In the genomic region with DNA sequence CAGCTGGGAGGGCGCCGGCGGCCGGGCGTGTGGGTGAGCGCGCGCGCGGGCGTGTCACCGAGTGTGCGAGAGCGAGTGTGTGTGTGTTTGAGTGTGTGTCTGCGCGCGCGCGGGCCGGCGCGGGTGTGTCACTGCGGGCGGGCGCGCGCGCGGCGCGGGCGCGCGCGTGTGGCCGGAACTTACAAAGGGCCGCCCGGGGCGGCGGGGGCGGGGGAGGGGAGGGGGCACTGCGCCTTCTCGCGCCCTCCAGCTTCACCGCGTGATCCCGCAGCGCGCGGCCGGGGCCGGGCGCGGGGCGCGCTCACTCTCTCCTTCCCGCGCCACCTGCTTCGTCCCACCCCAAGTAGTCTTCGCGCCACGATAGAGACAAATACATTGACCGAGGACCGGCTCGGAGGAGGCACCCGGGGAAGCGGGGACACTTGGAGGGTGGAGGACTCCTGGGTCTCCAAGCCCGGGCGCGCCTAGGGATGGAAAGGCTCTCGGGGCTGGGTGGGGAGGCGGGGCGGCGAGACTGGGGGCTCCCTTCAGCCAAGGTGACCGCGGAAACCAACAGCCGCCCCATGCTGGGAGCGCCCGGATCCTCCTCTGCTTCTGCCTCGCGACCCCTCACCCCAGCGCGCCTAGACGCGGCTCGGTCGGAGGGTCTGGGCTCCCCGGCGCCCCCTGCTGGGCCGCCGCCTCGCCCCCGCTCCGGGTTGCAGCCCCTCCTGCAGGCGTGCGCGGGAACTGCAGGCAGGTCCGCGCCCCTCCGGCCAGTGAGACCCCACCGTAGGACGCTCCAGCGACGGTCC, we compare ENCODE assay signal across 8 cellular contexts. TPM values are rescaled to one million over a fixed set of nuclear protein-coding genes. Genes with fewer than 3 reads are reported as not detected.
A peak's percentile ranks its signal among the peaks of the same experiment; 100 is the strongest.
DNase-seq lines count a peak whose midpoint lies in the region; ATAC-seq and TF ChIP-seq lines count a peak whose summit lies in the region.

A gene with protein sequence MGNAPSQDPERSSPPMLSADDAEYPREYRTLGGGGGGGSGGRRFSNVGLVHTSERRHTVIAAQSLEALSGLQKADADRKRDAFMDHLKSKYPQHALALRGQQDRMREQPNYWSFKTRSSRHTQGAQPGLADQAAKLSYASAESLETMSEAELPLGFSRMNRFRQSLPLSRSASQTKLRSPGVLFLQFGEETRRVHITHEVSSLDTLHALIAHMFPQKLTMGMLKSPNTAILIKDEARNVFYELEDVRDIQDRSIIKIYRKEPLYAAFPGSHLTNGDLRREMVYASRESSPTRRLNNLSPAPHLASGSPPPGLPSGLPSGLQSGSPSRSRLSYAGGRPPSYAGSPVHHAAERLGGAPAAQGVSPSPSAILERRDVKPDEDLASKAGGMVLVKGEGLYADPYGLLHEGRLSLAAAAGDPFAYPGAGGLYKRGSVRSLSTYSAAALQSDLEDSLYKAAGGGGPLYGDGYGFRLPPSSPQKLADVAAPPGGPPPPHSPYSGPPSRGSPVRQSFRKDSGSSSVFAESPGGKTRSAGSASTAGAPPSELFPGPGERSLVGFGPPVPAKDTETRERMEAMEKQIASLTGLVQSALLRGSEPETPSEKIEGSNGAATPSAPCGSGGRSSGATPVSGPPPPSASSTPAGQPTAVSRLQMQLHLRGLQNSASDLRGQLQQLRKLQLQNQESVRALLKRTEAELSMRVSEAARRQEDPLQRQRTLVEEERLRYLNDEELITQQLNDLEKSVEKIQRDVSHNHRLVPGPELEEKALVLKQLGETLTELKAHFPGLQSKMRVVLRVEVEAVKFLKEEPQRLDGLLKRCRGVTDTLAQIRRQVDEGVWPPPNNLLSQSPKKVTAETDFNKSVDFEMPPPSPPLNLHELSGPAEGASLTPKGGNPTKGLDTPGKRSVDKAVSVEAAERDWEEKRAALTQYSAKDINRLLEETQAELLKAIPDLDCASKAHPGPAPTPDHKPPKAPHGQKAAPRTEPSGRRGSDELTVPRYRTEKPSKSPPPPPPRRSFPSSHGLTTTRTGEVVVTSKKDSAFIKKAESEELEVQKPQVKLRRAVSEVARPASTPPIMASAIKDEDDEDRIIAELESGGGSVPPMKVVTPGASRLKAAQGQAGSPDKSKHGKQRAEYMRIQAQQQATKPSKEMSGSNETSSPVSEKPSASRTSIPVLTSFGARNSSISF (minus strand): TSS at position 101 of the 794 bp plus-strand sequence. CDS start 247 bp downstream, outside the sequence.

- no TSS peak for BruUV-seq in OCI-LY7 (replicated peaks; lab: Mats Ljungman, UMichigan)

- peak within 1 kb of the TSS; percentile 68 for H2AFZ ChIP-seq in OCI-LY7 (ENCODE audit: low read length)
- peak within 1 kb of the TSS; percentile 53 for H2AFZ ChIP-seq in trophoblast cell (ENCODE audit: insufficient read depth, low read length, poor library complexity)

- peak; percentile 60 for TF ChIP-seq CTCF in BJ (IDR thresholded peaks at IDR 0.05; ENCODE audit: insufficient read depth, low read depth, low read length)
- peak; percentile 99 for TF ChIP-seq CTCF in OCI-LY7 (conservative IDR thresholded peaks at IDR 0.05; ENCODE audit: low read length)

- H3K79me2 ChIP-seq in OCI-LY7 (ENCODE audit: insufficient read depth, low read depth, low read length) (no peaks in the 10 kb centered on the region), trophoblast cell (ENCODE audit: control insufficient read depth, insufficient read depth, low read length, poor library complexity) (no peaks in the 10 kb centered on the region)

- no peak within 1 kb of the TSS for H3K14ac ChIP-seq in trophoblast cell (ENCODE audit: low read length)

- H3K18ac ChIP-seq in trophoblast cell (ENCODE audit: low read length): no peak within 1 kb of the TSS

- no peaks in the 10 kb centered on the region for H3K79me1 ChIP-seq in trophoblast cell (ENCODE audit: low read length)

- intact Hi-C loops in OCI-LY7 (cut with micrococcal nuclease; ENCODE audit: unreplicated experiment): loop anchor here (5.0 kb wide), 1 partner anchor 56 kb away; no protein-coding TSS in a partner anchor
- intact Hi-C loops in aorta (cut with DNase I): no loop called here

- H3K4me1 ChIP-seq in OCI-LY7 (ENCODE audit: insufficient read depth, low read length, poor library complexity, severe bottlenecking): no peaks in the 10 kb centered on the region
- peaks cover 20 to 26% of the 10 kb centered on the region in 2 experiments for H3K4me1 ChIP-seq in trophoblast cell (ENCODE audit: control insufficient read depth in 1 of 2, insufficient read depth in 2 of 2, low read length in 2 of 2)
- no peaks in the 10 kb centered on the region for H3K4me1 ChIP-seq in aorta (ENCODE audit: control insufficient read depth in 1 of 2, insufficient read depth in 2 of 2, low read length in 2 of 2)

- no peak within 1 kb of the TSS for H2BK5ac ChIP-seq in trophoblast cell (ENCODE audit: low read depth, low read length, poor library complexity)

- H3K36me3 ChIP-seq in BJ (ENCODE audit: control insufficient read depth, insufficient read depth, low read length) (no peaks in the 10 kb centered on the region), OCI-LY7 (ENCODE audit: insufficient read depth, low read length) (no peaks in the 10 kb centered on the region), trophoblast cell (ENCODE audit: control insufficient read depth in 1 of 2, insufficient read depth in 2 of 2, low read length in 2 of 2) (no peaks in the 10 kb centered on the region), aorta (ENCODE audit: control insufficient read depth in 1 of 2, insufficient read depth in 2 of 2, low read length in 1 of 2) (no peaks in the 10 kb centered on the region)

- H4K12ac ChIP-seq in trophoblast cell (ENCODE audit: low read depth, low read length): no peak within 1 kb of the TSS

- peak within 1 kb of the TSS; percentile 42 for H3K4me3 ChIP-seq in BJ (ENCODE audit: low read depth, low read length)
- H3K4me3 ChIP-seq in OCI-LY7 (ENCODE audit: low read depth, low read length, poor library complexity, severe bottlenecking): peak within 1 kb of the TSS; percentile 72
- H3K4me3 ChIP-seq in trophoblast cell (ENCODE audit: low read depth, low read length): peak within 1 kb of the TSS; percentile 65
- peak within 1 kb of the TSS; percentile 20 to 44 for H3K4me3 ChIP-seq in aorta (ENCODE audit: low read length in 2 of 2)

- no CpG with 5 or more reads among the region's 104 CpGs for WGBS in trophoblast cell (ENCODE audit: extremely low coverage, insufficient coverage, insufficient read length)
- 0 to 1% methylated on average over 65 to 104 of the region's 104 CpGs for WGBS in aorta, 2 donors

- CTCF ChIA-PET in BJ (lab: Yijun Ruan, JAX): interaction anchor here (0.6 to 1.9 kb wide), 10 partner anchors 9 to 138 kb away, joined by 3 to 6 read pairs (median 3); no protein-coding TSS in a partner anchor
- CTCF ChIA-PET in OCI-LY7 (lab: Charles Lee; ENCODE audit: unreplicated experiment): interaction anchor here (0.7 kb wide), 1 partner anchor 48 kb away, joined by 4 read pairs; no protein-coding TSS in a partner anchor

- peak within 1 kb of the TSS; percentile 7 for H4K91ac ChIP-seq in trophoblast cell (ENCODE audit: low read depth, low read length)

- no peak within 1 kb of the TSS for H3K9ac ChIP-seq in trophoblast cell (ENCODE audit: low read length)

- POLR2A ChIA-PET in BJ (lab: Charles Lee) (no interaction called here), OCI-LY7 (lab: Charles Lee) (interaction anchor here (0.6 kb wide), 1 partner anchor 891 kb away, joined by 4 read pairs; no protein-coding TSS in a partner anchor)

- H3K27me3 ChIP-seq in BJ (ENCODE audit: control insufficient read depth, insufficient read depth, low read length) (peaks cover 47% of the 10 kb centered on the region), trophoblast cell (ENCODE audit: insufficient read depth, low read length) (peaks cover 17% of the 10 kb centered on the region), aorta (ENCODE audit: control insufficient read depth in 1 of 2, insufficient read depth in 2 of 2, low read length in 1 of 2) (no peaks in the 10 kb centered on the region)

- DNase-seq in BJ (ENCODE audit: low read depth) (no peak), OCI-LY7 (ENCODE audit: low spot score) (peak; percentile 72), activated gamma-delta T cell (lab: John Stamatoyannopoulos, UW) (peak; percentile 35), globus pallidus (ENCODE audit: low spot score) (peak; percentile 71), trophoblast cell (peak in 1 of 2 donors; percentile 23), aorta (peak in 1 of 2 donors; percentile 87), GOT3 (lab: John Stamatoyannopoulos, UW) (no peak)

- ATAC-seq in HG02798 (IDR thresholded peaks at IDR 0.05; ENCODE audit: poor library complexity, unreplicated experiment) (peak; percentile 43), aorta (ENCODE audit: low FRiP score) (no peak)

- H2BK12ac ChIP-seq in trophoblast cell (ENCODE audit: low read length): no peak within 1 kb of the TSS

- H3K4ac ChIP-seq in trophoblast cell (ENCODE audit: low read depth, low read length): no peak within 1 kb of the TSS

- H4K8ac ChIP-seq in trophoblast cell (ENCODE audit: low read depth, low read length): peak within 1 kb of the TSS; percentile 49

- H3K4me2 ChIP-seq in OCI-LY7 (ENCODE audit: low read length) (peak within 1 kb of the TSS; percentile 83), trophoblast cell (ENCODE audit: low read length) (peak within 1 kb of the TSS; percentile 83)

- H2AK5ac ChIP-seq in trophoblast cell (ENCODE audit: low read length): no peak within 1 kb of the TSS

- H3K27ac ChIP-seq in OCI-LY7 (ENCODE audit: low read depth, low read length, poor library complexity, severe bottlenecking) (no peak within 1 kb of the TSS), trophoblast cell (ENCODE audit: low read depth, low read length) (no peak within 1 kb of the TSS), aorta (ENCODE audit: low read depth in 1 of 2, low read length in 2 of 2) (no peak within 1 kb of the TSS)

- H3K23ac ChIP-seq in trophoblast cell (ENCODE audit: low read length): no peak within 1 kb of the TSS

- H3K9me3 ChIP-seq in OCI-LY7 (ENCODE audit: low read length) (no peaks in the 10 kb centered on the region), trophoblast cell (ENCODE audit: insufficient read depth, low read depth, low read length) (peaks cover 5% of the 10 kb centered on the region), aorta (ENCODE audit: control insufficient read depth, low read length) (no peaks in the 10 kb centered on the region)

- H4K20me1 ChIP-seq in OCI-LY7 (ENCODE audit: insufficient read depth, low read length): no peaks in the 10 kb centered on the region

- no peak within 1 kb of the TSS for H2BK120ac ChIP-seq in trophoblast cell (ENCODE audit: insufficient read depth, low read length, poor library complexity)

- no peaks in the 10 kb centered on the region for H3K9me2 ChIP-seq in OCI-LY7 (ENCODE audit: insufficient read depth, low read length)

RNA-seq across cellular contexts. Expression of the gene that starts here (rescaled TPM):
- not detected in 2 replicates for polyA plus RNA-seq in BJ (2011; rRNA removed)
- polyA minus RNA-seq in BJ (2011; rRNA and poly(A)+ RNA removed): 0.14 TPM in 1 of 2 replicates, not detected in the other
- 0.15 and 1.5 TPM in 2 replicates for total RNA-seq in OCI-LY7 (2014; rRNA removed; shearing (Covaris generic))
- 4.6 and 4.9 TPM in 2 replicates for total RNA-seq in OCI-LY7 (2022)
- 0.29 and 0.31 TPM in 2 replicates for polyA plus RNA-seq in trophoblast cell (2013)
- total RNA-seq in aorta: under 1 TPM; 0.84 to 0.99 TPM
- under 1 TPM; 0.38 to 0.41 TPM for polyA plus RNA-seq in aorta

Comparison
In these comparisons a context has a peak if more than half of its experiments do, and no peak if none do; other contexts are left out.
1. DNase-seq: peak in OCI-LY7 (single experiment), activated gamma-delta T cell (single experiment) and globus pallidus (single experiment); none in BJ (single experiment) and GOT3 (single experiment).
2. Peak in every context shown above with its lines, with median percentiles within 50 percentile points of each other: H3K4me3 ChIP-seq.